1 cellular context compared by ENCODE assay signal in genomic region chr5:43008369-43009158, GRCh38.
TF ChIP-seq lines count a peak whose summit lies in the region.

No MANE protein-coding gene starts in this region.

TF ChIP-seq in GM12878, 131 proteins besides CTCF, POLR2A, EP300 and RAD21 (continued from another document and continues in another):
- TF ChIP-seq TBL1XR1 (IDR thresholded peaks at IDR 0.05; ENCODE audit: low read depth, low read length) = no peak
- no peak for TF ChIP-seq MYB (IDR thresholded peaks at IDR 0.05; ENCODE audit: borderline replicate concordance, low read depth, low read length)
- no peak; the same call in 1 of the 2 replicates for TF ChIP-seq CHD2 (IDR thresholded peaks at IDR 0.05; ENCODE audit: borderline replicate concordance, low read depth, low read length)
- TF ChIP-seq SIX5 (IDR thresholded peaks at IDR 0.05; ENCODE audit: low read depth, low read length, severe bottlenecking) = peak; percentile 18
- no peak for TF ChIP-seq ZBTB4 (CRISPR knock-in tag; IDR thresholded peaks at IDR 0.05)
- 0 out of 2 replicates have a peak, but pooled peaks have one; percentile 5 for TF ChIP-seq FOXM1 (IDR thresholded peaks at IDR 0.05; ENCODE audit: low read depth, low read length)
- TF ChIP-seq PAX5 (IDR thresholded peaks at IDR 0.05; ENCODE audit: borderline replicate concordance, low read depth, low read length) = no peak
- TF ChIP-seq, protein P1, sequence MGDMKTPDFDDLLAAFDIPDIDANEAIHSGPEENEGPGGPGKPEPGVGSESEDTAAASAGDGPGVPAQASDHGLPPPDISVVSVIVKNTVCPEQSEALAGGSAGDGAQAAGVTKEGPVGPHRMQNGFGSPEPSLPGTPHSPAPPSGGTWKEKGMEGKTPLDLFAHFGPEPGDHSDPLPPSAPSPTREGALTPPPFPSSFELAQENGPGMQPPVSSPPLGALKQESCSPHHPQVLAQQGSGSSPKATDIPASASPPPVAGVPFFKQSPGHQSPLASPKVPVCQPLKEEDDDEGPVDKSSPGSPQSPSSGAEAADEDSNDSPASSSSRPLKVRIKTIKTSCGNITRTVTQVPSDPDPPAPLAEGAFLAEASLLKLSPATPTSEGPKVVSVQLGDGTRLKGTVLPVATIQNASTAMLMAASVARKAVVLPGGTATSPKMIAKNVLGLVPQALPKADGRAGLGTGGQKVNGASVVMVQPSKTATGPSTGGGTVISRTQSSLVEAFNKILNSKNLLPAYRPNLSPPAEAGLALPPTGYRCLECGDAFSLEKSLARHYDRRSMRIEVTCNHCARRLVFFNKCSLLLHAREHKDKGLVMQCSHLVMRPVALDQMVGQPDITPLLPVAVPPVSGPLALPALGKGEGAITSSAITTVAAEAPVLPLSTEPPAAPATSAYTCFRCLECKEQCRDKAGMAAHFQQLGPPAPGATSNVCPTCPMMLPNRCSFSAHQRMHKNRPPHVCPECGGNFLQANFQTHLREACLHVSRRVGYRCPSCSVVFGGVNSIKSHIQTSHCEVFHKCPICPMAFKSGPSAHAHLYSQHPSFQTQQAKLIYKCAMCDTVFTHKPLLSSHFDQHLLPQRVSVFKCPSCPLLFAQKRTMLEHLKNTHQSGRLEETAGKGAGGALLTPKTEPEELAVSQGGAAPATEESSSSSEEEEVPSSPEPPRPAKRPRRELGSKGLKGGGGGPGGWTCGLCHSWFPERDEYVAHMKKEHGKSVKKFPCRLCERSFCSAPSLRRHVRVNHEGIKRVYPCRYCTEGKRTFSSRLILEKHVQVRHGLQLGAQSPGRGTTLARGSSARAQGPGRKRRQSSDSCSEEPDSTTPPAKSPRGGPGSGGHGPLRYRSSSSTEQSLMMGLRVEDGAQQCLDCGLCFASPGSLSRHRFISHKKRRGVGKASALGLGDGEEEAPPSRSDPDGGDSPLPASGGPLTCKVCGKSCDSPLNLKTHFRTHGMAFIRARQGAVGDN (IDR thresholded peaks at IDR 0.05) = peak; percentile 56; the same call in 1 of the 2 replicates
- no peak for TF ChIP-seq NFXL1 (IDR thresholded peaks at IDR 0.05; ENCODE audit: borderline replicate concordance)
- no peak; the same call in 1 of the 2 replicates for TF ChIP-seq SREBF1 (IDR thresholded peaks at IDR 0.05; ENCODE audit: low read length)
- TF ChIP-seq BACH1 (IDR thresholded peaks at IDR 0.05; ENCODE audit: borderline replicate concordance) = peak; percentile 81
- TF ChIP-seq NBN (IDR thresholded peaks at IDR 0.05) = peak; percentile 97
- TF ChIP-seq BCLAF1 (IDR thresholded peaks at IDR 0.05) = no peak
- no peak for TF ChIP-seq JUND (IDR thresholded peaks at IDR 0.05; ENCODE audit: low read depth, low read length)
- TF ChIP-seq, protein P2, sequence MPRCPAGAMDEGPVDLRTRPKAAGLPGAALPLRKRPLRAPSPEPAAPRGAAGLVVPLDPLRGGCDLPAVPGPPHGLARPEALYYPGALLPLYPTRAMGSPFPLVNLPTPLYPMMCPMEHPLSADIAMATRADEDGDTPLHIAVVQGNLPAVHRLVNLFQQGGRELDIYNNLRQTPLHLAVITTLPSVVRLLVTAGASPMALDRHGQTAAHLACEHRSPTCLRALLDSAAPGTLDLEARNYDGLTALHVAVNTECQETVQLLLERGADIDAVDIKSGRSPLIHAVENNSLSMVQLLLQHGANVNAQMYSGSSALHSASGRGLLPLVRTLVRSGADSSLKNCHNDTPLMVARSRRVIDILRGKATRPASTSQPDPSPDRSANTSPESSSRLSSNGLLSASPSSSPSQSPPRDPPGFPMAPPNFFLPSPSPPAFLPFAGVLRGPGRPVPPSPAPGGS (IDR thresholded peaks at IDR 0.05; ENCODE audit: borderline replicate concordance, insufficient read depth, low read depth, low read length, poor library complexity, severe bottlenecking) = no peak
- TF ChIP-seq EGR1 (IDR thresholded peaks at IDR 0.05; ENCODE audit: borderline replicate concordance in 1 of 2, low read depth in 2 of 2, low read length in 2 of 2) = 0 out of 3 replicates have a peak, but pooled peaks of 1 of the 2 experiments have one; percentile 5
- TF ChIP-seq, protein P3, sequence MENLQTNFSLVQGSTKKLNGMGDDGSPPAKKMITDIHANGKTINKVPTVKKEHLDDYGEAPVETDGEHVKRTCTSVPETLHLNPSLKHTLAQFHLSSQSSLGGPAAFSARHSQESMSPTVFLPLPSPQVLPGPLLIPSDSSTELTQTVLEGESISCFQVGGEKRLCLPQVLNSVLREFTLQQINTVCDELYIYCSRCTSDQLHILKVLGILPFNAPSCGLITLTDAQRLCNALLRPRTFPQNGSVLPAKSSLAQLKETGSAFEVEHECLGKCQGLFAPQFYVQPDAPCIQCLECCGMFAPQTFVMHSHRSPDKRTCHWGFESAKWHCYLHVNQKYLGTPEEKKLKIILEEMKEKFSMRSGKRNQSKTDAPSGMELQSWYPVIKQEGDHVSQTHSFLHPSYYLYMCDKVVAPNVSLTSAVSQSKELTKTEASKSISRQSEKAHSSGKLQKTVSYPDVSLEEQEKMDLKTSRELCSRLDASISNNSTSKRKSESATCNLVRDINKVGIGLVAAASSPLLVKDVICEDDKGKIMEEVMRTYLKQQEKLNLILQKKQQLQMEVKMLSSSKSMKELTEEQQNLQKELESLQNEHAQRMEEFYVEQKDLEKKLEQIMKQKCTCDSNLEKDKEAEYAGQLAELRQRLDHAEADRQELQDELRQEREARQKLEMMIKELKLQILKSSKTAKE (IDR thresholded peaks at IDR 0.05; ENCODE audit: low read depth, poor library complexity, severe bottlenecking) = peak; percentile 73
- no peak for TF ChIP-seq NR2C2 (IDR thresholded peaks at IDR 0.05; ENCODE audit: borderline replicate concordance, control insufficient read depth, insufficient read length, low read depth)
- TF ChIP-seq CREB1 (IDR thresholded peaks at IDR 0.05; ENCODE audit: low read depth) = no peak; the same call in 1 of the 2 replicates
- peak; percentile 56 for TF ChIP-seq RB1 (IDR thresholded peaks at IDR 0.05; ENCODE audit: borderline replicate concordance)
- no peak for TF ChIP-seq YBX1 (IDR thresholded peaks at IDR 0.05)
- peak; percentile 29 to 63; a peak in 3 of 4 replicates for TF ChIP-seq BHLHE40 (IDR thresholded peaks at IDR 0.05; ENCODE audit: borderline replicate concordance in 1 of 2, low read depth in 2 of 2, low read length in 1 of 2)
- TF ChIP-seq SMARCA5 (IDR thresholded peaks at IDR 0.05) = peak; percentile 93
- no peak for TF ChIP-seq SUZ12 (IDR thresholded peaks at IDR 0.05; ENCODE audit: unreplicated experiment)
- no peak; the same call in 1 of the 2 replicates for TF ChIP-seq NFIC (IDR thresholded peaks at IDR 0.05; ENCODE audit: low read depth, low read length)
- TF ChIP-seq CREM (IDR thresholded peaks at IDR 0.05; ENCODE audit: low read depth) = peak; percentile 35; the same call in 1 of the 2 replicates
- no peak for TF ChIP-seq RFX5 (IDR thresholded peaks at IDR 0.05; ENCODE audit: low read depth, low read length)
- TF ChIP-seq GABPA (IDR thresholded peaks at IDR 0.05; ENCODE audit: low read depth) = peak; percentile 44; the same call in 1 of the 2 replicates
- TF ChIP-seq ZNF217 (IDR thresholded peaks at IDR 0.05) = peak; percentile 99
- no peak for TF ChIP-seq ZBTB33 (IDR thresholded peaks at IDR 0.05)
- no peak for TF ChIP-seq STAT3 (IDR thresholded peaks at IDR 0.05; ENCODE audit: low read depth, low read length)
- TF ChIP-seq, protein P4, sequence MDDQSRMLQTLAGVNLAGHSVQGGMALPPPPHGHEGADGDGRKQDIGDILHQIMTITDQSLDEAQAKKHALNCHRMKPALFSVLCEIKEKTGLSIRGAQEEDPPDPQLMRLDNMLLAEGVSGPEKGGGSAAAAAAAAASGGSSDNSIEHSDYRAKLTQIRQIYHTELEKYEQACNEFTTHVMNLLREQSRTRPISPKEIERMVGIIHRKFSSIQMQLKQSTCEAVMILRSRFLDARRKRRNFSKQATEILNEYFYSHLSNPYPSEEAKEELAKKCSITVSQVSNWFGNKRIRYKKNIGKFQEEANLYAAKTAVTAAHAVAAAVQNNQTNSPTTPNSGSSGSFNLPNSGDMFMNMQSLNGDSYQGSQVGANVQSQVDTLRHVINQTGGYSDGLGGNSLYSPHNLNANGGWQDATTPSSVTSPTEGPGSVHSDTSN (IDR thresholded peaks at IDR 0.05; ENCODE audit: insufficient replicate concordance, low read depth, low read length) = no peak
- no peak for TF ChIP-seq ZNF592 (IDR thresholded peaks at IDR 0.05)
- no peak for TF ChIP-seq SPI1 (IDR thresholded peaks at IDR 0.05; ENCODE audit: borderline replicate concordance, insufficient read depth, low read depth, low read length)
- no peak; the same call in 1 of the 2 replicates for TF ChIP-seq SIN3A (IDR thresholded peaks at IDR 0.05; ENCODE audit: low read depth, low read length)
- TF ChIP-seq RELA (IDR thresholded peaks at IDR 0.05; ENCODE audit: borderline replicate concordance, partially characterized antibody) = peak; percentile 72
- no peak for TF ChIP-seq MEF2A (IDR thresholded peaks at IDR 0.05; ENCODE audit: insufficient read depth, low read depth, low read length)
- no peak for TF ChIP-seq ZNF622 (IDR thresholded peaks at IDR 0.05)
- TF ChIP-seq SMAD1 (IDR thresholded peaks at IDR 0.05; ENCODE audit: low read depth, partially characterized antibody) = no peak
